18 cellular contexts compared by ENCODE assay signal in genomic region chr9:120186276-120186675, GRCh38.
"Had no signal": no experiment of that assay in that cellular context is flagged by ENCODE, and none has a peak within 500 bp of the region (broad histone marks: within the 10 kb centered on the region; RNA-seq: fewer than 3 reads in every experiment).

No MANE protein-coding gene starts in this region.

- H3K36me3 ChIP-seq: right lobe of liver, tibial nerve had no signal

- H3K4me1 ChIP-seq: right lobe of liver had no signal

- H3K4me3 ChIP-seq: dorsolateral prefrontal cortex, mucosa of descending colon, right lobe of liver, tibial nerve had no signal

- H3K27me3 ChIP-seq: dorsolateral prefrontal cortex, right lobe of liver, tibial nerve had no signal

- DNase-seq: activated CD4-positive, alpha-beta memory T cell treated with anti-CD3 and anti-CD28 coated beads, Interleukin-2, amount 10 ng/mL, durations not matched to agents 7 days and 5 days; activated CD4-positive, alpha-beta T cell treated with anti-CD3 and anti-CD28 coated beads, Interleukin-2, amount 10 ng/mL, durations not matched to agents 24 days and 14 days; activated CD4-positive, CD25-positive, alpha-beta regulatory T cell treated with anti-CD3 and anti-CD28 coated beads, Interleukin-2, amount 50 U/mL, for 72 hours; activated CD8-positive, alpha-beta memory T cell treated with anti-CD3 and anti-CD28 coated beads, Interleukin-2, amount 50 U/mL, for 48 hours; activated gamma-delta T cell treated with Interleukin-2 at 50 U/mL for 16 hours; activated naive CD4-positive, alpha-beta T cell treated with anti-CD3 and anti-CD28 coated beads, Interleukin-2, amount 50 U/mL, for 16 hours; activated T-cell treated with anti-CD3 and anti-CD28 coated beads, Interleukin-2, amount 50 U/mL, for 24 hours; amniotic stem cell; effector memory CD4-positive, alpha-beta T cell; glutamatergic neuron; left ventricle myocardium superior; mucosa of descending colon; right lobe of liver; stimulated activated CD4-positive, alpha-beta T cell treated with anti-CD3 and anti-CD28 coated beads, Interleukin-2, amount 100 ng/mL, for 48 hours; stimulated activated naive CD4-positive, alpha-beta T cell treated with Interleukin-2 at 50 U/mL for 16 hours; T-helper 17 cell had no signal

- H3K27ac ChIP-seq: right lobe of liver, tibial nerve had no signal

- H3K9me3 ChIP-seq: mucosa of descending colon, right lobe of liver, tibial nerve had no signal
